In the genomic region with DNA sequence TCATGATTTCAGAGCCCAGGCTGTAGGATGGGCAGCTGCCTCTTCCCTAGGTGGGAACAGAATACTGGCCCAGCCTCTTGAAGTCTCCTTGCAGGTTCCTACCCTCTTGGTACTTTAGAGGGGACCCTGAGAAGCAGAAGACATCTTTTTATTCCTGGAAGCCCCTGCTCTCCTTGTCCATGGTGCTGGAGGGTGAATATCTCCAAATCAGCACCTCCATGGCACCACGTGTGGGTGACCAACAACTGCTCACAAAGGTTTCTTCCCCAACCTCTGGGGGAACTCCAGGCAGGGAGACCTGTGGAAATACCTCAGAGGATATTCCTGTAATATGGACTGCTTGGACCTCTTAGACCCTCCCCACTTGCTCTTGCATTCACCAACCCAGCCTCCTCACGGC, we compare ENCODE assay signal across 28 cellular contexts.
"Had no signal": no experiment of that assay in that cellular context is flagged by ENCODE, and none has a peak within 500 bp of the region (broad histone marks: within the 10 kb centered on the region; RNA-seq: fewer than 3 reads in every experiment).

No MANE protein-coding gene starts in this region.

- H3K36me3 ChIP-seq: left ventricle myocardium inferior, neural progenitor cell, ovary, prostate gland, suprapubic skin, thoracic aorta, tibial artery, upper lobe of right lung had no signal

- H3K4me3 Mint-ChIP-seq: mesothelial cell of epicardium; natural killer cell; nephron progenitor cell; neural progenitor cell; stimulated activated effector memory CD8-positive, alpha-beta T cell treated with anti-CD3 and anti-CD28 coated beads, Interleukin-12 subunit alpha, Interleukin-12 subunit beta, amount 100 ng/mL, for 72 hours; stimulated activated naive CD8-positive, alpha-beta T cell treated with anti-CD3 and anti-CD28 coated beads, Interleukin-15, Interleukin-2, amounts not matched to agents 100 ng/mL and 50 ng/mL, for 24 hours had no signal

- H3K36me3 Mint-ChIP-seq: mesothelial cell of epicardium; naive B cell; natural killer cell; neural progenitor cell; stimulated activated effector memory CD8-positive, alpha-beta T cell treated with anti-CD3 and anti-CD28 coated beads, Interleukin-12 subunit alpha, Interleukin-12 subunit beta, amount 100 ng/mL, for 72 hours had no signal

- H2AFZ ChIP-seq: hepatocyte, neural progenitor cell had no signal

- ATAC-seq: natural killer cell; right cardiac atrium; sciatic nerve; stimulated activated effector memory CD8-positive, alpha-beta T cell treated with anti-CD3 and anti-CD28 coated beads, Interleukin-12 subunit alpha, Interleukin-12 subunit beta, amount 100 ng/mL, for 72 hours; upper lobe of right lung had no signal

- H3K9me3 ChIP-seq: left ventricle myocardium inferior, ovary, prostate gland, suprapubic skin, thoracic aorta, tibial artery, upper lobe of right lung had no signal

- H3K27me3 Mint-ChIP-seq: stimulated activated naive CD8-positive, alpha-beta T cell treated with anti-CD3 and anti-CD28 coated beads, Interleukin-15, Interleukin-2, amounts not matched to agents 100 ng/mL and 50 ng/mL, for 24 hours had no signal

- H3K27ac Mint-ChIP-seq: mesothelial cell of epicardium; naive B cell; natural killer cell; nephron progenitor cell; neural progenitor cell; stimulated activated effector memory CD8-positive, alpha-beta T cell treated with anti-CD3 and anti-CD28 coated beads, Interleukin-12 subunit alpha, Interleukin-12 subunit beta, amount 100 ng/mL, for 72 hours; stimulated activated naive CD8-positive, alpha-beta T cell treated with anti-CD3 and anti-CD28 coated beads, Interleukin-15, Interleukin-2, amounts not matched to agents 100 ng/mL and 50 ng/mL, for 24 hours had no signal

- H3K4me3 ChIP-seq: hepatocyte, left ventricle myocardium inferior, lung, neural progenitor cell, ovary, prostate gland, skin epidermis, suprapubic skin, thoracic aorta, tibial artery, upper lobe of right lung had no signal

- FAIRE-seq: urothelium cell line had no signal

- H3K79me2 ChIP-seq: hepatocyte had no signal

- DNase-seq: islet precursor cell; left ventricle myocardium inferior; mesendoderm; naive B cell; natural killer cell; nephron progenitor cell; ovary; retina; right cardiac atrium; stimulated activated CD4-positive, alpha-beta T cell treated with anti-CD3 and anti-CD28 coated beads, Interleukin-12 subunit alpha, Interleukin-12 subunit beta, amount 100 ng/mL, for 4 hours; stimulated activated CD4-positive, alpha-beta T cell treated with anti-CD3 and anti-CD28 coated beads, Interleukin-15, amount 100 ng/mL, for 24 hours; stimulated activated CD4-positive, alpha-beta T cell treated with anti-CD3 and anti-CD28 coated beads, Interleukin-4, amount 100 ng/mL, for 24 hours; stimulated activated naive CD4-positive, alpha-beta T cell; tibial artery; trophoblast cell; upper lobe of right lung had no signal

- H3K27me3 ChIP-seq: hepatocyte, neural progenitor cell, ovary, upper lobe of right lung had no signal

- H3K4me1 ChIP-seq: left ventricle myocardium inferior, neural progenitor cell, prostate gland, suprapubic skin, tibial artery, upper lobe of right lung had no signal

- H3K4me1 Mint-ChIP-seq: mesothelial cell of epicardium; naive B cell; natural killer cell; neural progenitor cell; stimulated activated effector memory CD8-positive, alpha-beta T cell treated with anti-CD3 and anti-CD28 coated beads, Interleukin-12 subunit alpha, Interleukin-12 subunit beta, amount 100 ng/mL, for 72 hours had no signal

- H3K27ac ChIP-seq: hepatocyte, left ventricle myocardium inferior, neural progenitor cell, ovary, prostate gland, skin epidermis, suprapubic skin, thoracic aorta, tibial artery, upper lobe of right lung had no signal

- H3K9ac ChIP-seq: neural progenitor cell had no signal

- H3K9me3 Mint-ChIP-seq: mesothelial cell of epicardium; natural killer cell; neural progenitor cell; stimulated activated effector memory CD8-positive, alpha-beta T cell treated with anti-CD3 and anti-CD28 coated beads, Interleukin-12 subunit alpha, Interleukin-12 subunit beta, amount 100 ng/mL, for 72 hours; stimulated activated naive CD8-positive, alpha-beta T cell treated with anti-CD3 and anti-CD28 coated beads, Interleukin-15, Interleukin-2, amounts not matched to agents 100 ng/mL and 50 ng/mL, for 24 hours had no signal

- H3K4me2 ChIP-seq: hepatocyte, neural progenitor cell had no signal
